ENCODE assay signal across 1 cellular context in genomic region chr4:163525982-163526381, GRCh38.
TF ChIP-seq lines count a peak whose summit lies in the region.

No MANE protein-coding gene starts in this region.

TF ChIP-seq in K562, 482 proteins besides CTCF, POLR2A, EP300 and RAD21:
- TF ChIP-seq ZNF316 (IDR thresholded peaks at IDR 0.05), result peak; percentile 63
- no peak for TF ChIP-seq ZBTB1 (CRISPR knock-in tag; IDR thresholded peaks at IDR 0.05; ENCODE audit: borderline replicate concordance, low read depth)
- TF ChIP-seq ZNF134 (CRISPR knock-in tag; conservative IDR thresholded peaks at IDR 0.05), result no peak
- no peak for TF ChIP-seq ILF3 (IDR thresholded peaks at IDR 0.05; ENCODE audit: borderline replicate concordance)
- TF ChIP-seq HNRNPLL (IDR thresholded peaks at IDR 0.05; ENCODE audit: low read depth, low read length, poor library complexity, severe bottlenecking), result no peak
- TF ChIP-seq NEUROD1 (IDR thresholded peaks at IDR 0.05; ENCODE audit: borderline replicate concordance, low read depth, low read length, partially characterized antibody), result no peak
